Comparison of ENCODE assay signal across 10 cellular contexts in the genomic region with DNA sequence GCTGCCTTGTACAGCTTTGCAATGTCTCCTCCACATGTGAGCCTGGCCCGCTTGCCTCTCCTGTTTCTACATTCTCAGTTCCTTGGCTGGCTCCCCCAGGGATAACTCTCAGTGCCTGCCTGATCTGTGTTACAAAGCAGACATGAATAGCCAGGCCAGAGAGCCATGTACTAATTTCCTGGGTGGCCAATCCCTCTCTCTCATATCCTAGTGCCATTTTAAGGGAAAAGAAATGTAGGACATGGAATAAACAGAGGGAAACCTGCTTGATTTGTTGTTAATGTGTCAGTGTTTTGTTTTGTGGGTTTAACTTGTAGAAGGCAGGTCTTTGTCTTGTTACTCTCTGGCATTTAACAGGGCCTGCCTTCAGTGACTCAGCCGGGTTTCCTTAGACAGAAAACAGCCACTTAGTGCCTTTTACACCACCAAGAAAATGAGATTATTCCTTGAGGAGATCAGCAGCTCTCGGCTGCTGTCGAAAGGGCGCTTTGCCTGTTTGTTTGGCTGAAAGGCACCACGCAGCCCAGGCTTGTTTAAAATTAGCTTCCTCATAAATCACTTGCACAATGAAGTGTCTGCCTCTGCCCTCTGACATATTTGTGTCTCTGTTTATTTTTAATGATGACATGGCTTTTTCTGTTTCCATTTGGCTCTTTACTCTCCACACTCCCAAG.
DNase-seq lines count a peak whose midpoint lies in the region; ATAC-seq and TF ChIP-seq lines count a peak whose summit lies in the region.
"Had no signal": no experiment of that assay in that cellular context is flagged by ENCODE, and none has a peak within 500 bp of the region (broad histone marks: within the 10 kb centered on the region; RNA-seq: fewer than 3 reads in every experiment).

No MANE protein-coding gene starts in this region.

- intact Hi-C loops in vagina (cut with DNase I) (no loop called here), PC-3 (cut with micrococcal nuclease) (no loop called here)
- intact Hi-C loops in naive thymus-derived CD4-positive, alpha-beta T cell (cut with micrococcal nuclease): no loop called here

- H3K27me3 Mint-ChIP-seq in mesothelial cell of epicardium (ENCODE audit: low read depth): no peaks in the 10 kb centered on the region
- peaks cover 0 to 13% (median 0%) of the 10 kb centered on the region in 5 donors for H3K27me3 Mint-ChIP-seq in naive thymus-derived CD4-positive, alpha-beta T cell
- H3K27me3 Mint-ChIP-seq: CD4-positive, CD25-positive, alpha-beta regulatory T cell had no signal

- peak overlapping the region; percentile 84 for H3K27ac Mint-ChIP-seq in mesothelial cell of epicardium
- no peak overlapping the region for H3K27ac Mint-ChIP-seq in naive thymus-derived CD4-positive, alpha-beta T cell

- no peak for TF ChIP-seq CTCF in epithelial cell of esophagus (IDR thresholded peaks at IDR 0.05; ENCODE audit: insufficient read depth, low read depth, low read length, missing control alignments)
- no peak for TF ChIP-seq CTCF in mesothelial cell of epicardium (IDR thresholded peaks at IDR 0.05; ENCODE audit: unreplicated experiment)
- TF ChIP-seq CTCF in vagina (IDR thresholded peaks at IDR 0.05): no peak
- TF ChIP-seq CTCF in GM10248 (IDR thresholded peaks at IDR 0.05; ENCODE audit: control extremely low read depth, extremely low read depth, low read depth, missing control alignments): no peak
- no peak for TF ChIP-seq CTCF in PC-3 (conservative IDR thresholded peaks at IDR 0.05; ENCODE audit: low read depth, low read length)

- ATAC-seq in naive thymus-derived CD4-positive, alpha-beta T cell: no peak
- no peak for ATAC-seq in PC-3

- no peak overlapping the region for H3K4me3 Mint-ChIP-seq in mesothelial cell of epicardium
- H3K4me3 Mint-ChIP-seq in naive thymus-derived CD4-positive, alpha-beta T cell: no peak overlapping the region
- H3K4me3 Mint-ChIP-seq: CD4-positive, CD25-positive, alpha-beta regulatory T cell had no signal

- no TSS peak for BruUV-seq in PC-3 (replicated peaks; lab: Mats Ljungman, UMichigan)

- H4K20me1 ChIP-seq in PC-3 (ENCODE audit: low read length): no peaks in the 10 kb centered on the region

- H3K4me3 ChIP-seq in epithelial cell of esophagus (ENCODE audit: low read length) (no peak overlapping the region), vagina (no peak overlapping the region), PC-3 (ENCODE audit: low read length) (no peak overlapping the region)
- H3K4me3 ChIP-seq in naive thymus-derived CD4-positive, alpha-beta T cell (ENCODE audit: low read length): no peak overlapping the region

- H3F3A ChIP-seq in PC-3 (ENCODE audit: low read length, unreplicated experiment): no peaks in the 10 kb centered on the region

- no peak overlapping the region for H3K9ac ChIP-seq in PC-3 (ENCODE audit: low read length)

- CTCF ChIA-PET in naive thymus-derived CD4-positive, alpha-beta T cell (lab: Charles Lee): no interaction called here
- CTCF ChIA-PET in GM10248 (lab: Yijun Ruan, JAX) (no interaction called here), PC-3 (lab: Charles Lee) (no interaction called here)

- no peak overlapping the region for H2AFZ ChIP-seq in PC-3 (ENCODE audit: low read length)

- H3K9me3 Mint-ChIP-seq in mesothelial cell of epicardium: peaks cover 17% of the 10 kb centered on the region
- peaks cover 0 to 17% (median 9%) of the 10 kb centered on the region in 11 donors for H3K9me3 Mint-ChIP-seq in naive thymus-derived CD4-positive, alpha-beta T cell

- H3K27me3 ChIP-seq in vagina (no peaks in the 10 kb centered on the region), PC-3 (ENCODE audit: low read length) (no peaks in the 10 kb centered on the region)
- no peaks in the 10 kb centered on the region for H3K27me3 ChIP-seq in naive thymus-derived CD4-positive, alpha-beta T cell (ENCODE audit: control insufficient read depth in 2 of 2, insufficient read depth in 2 of 2, low read length in 2 of 2)

- H3K9me3 ChIP-seq in vagina (no peaks in the 10 kb centered on the region), PC-3 (ENCODE audit: low read length) (peaks cover 16% of the 10 kb centered on the region)
- H3K9me3 ChIP-seq in naive thymus-derived CD4-positive, alpha-beta T cell (ENCODE audit: control insufficient read depth in 2 of 3, low read length in 3 of 3): no peaks in the 10 kb centered on the region

- H3K27ac ChIP-seq in vagina (peak overlapping the region; percentile 77), PC-3 (ENCODE audit: low read length) (no peak overlapping the region)
- H3K27ac ChIP-seq in naive thymus-derived CD4-positive, alpha-beta T cell (ENCODE audit: low read depth, low read length): no peak overlapping the region
- H3K27ac ChIP-seq: HL-60 had no signal

- TF ChIP-seq POLR2A in vagina (IDR thresholded peaks at IDR 0.05): no peak

- peaks cover 11% of the 10 kb centered on the region for H3K4me1 Mint-ChIP-seq in mesothelial cell of epicardium
- H3K4me1 Mint-ChIP-seq in naive thymus-derived CD4-positive, alpha-beta T cell: no peaks in the 10 kb centered on the region
- H3K4me1 Mint-ChIP-seq: CD4-positive, CD25-positive, alpha-beta regulatory T cell had no signal

- no peaks in the 10 kb centered on the region for H3K79me2 ChIP-seq in PC-3 (ENCODE audit: low read length)

- H3K4me2 ChIP-seq in PC-3 (ENCODE audit: low read length): no peak overlapping the region

- peaks cover 1% of the 10 kb centered on the region for H3K36me3 Mint-ChIP-seq in mesothelial cell of epicardium
- no peaks in the 10 kb centered on the region for H3K36me3 Mint-ChIP-seq in naive thymus-derived CD4-positive, alpha-beta T cell
- H3K36me3 Mint-ChIP-seq: CD4-positive, CD25-positive, alpha-beta regulatory T cell had no signal

- H3K4me1 ChIP-seq in vagina (peaks cover 26% of the 10 kb centered on the region), PC-3 (ENCODE audit: insufficient read depth, low read length) (no peaks in the 10 kb centered on the region)
- no peaks in the 10 kb centered on the region for H3K4me1 ChIP-seq in naive thymus-derived CD4-positive, alpha-beta T cell (ENCODE audit: control insufficient read depth in 2 of 2, insufficient read depth in 2 of 2, low read length in 2 of 2)

- H3K36me3 ChIP-seq in vagina (no peaks in the 10 kb centered on the region), PC-3 (ENCODE audit: low read depth, low read length) (no peaks in the 10 kb centered on the region)
- no peaks in the 10 kb centered on the region for H3K36me3 ChIP-seq in naive thymus-derived CD4-positive, alpha-beta T cell (ENCODE audit: control insufficient read depth in 2 of 3, insufficient read depth in 3 of 3, low read length in 3 of 3)

- POLR2A ChIA-PET in naive thymus-derived CD4-positive, alpha-beta T cell (lab: Charles Lee): no interaction called here
- POLR2A ChIA-PET in GM10248 (lab: Yijun Ruan, JAX): no interaction called here
- POLR2A ChIA-PET in PC-3 (lab: Charles Lee; ENCODE audit: unreplicated experiment): no interaction called here

- no peaks in the 10 kb centered on the region for H3K9me2 ChIP-seq in PC-3 (replicated peaks; ENCODE audit: low read length)

- DNase-seq in NCI-H345 (lab: John Stamatoyannopoulos, UW) (peak; percentile 56), NCI-H345 treated with DMSO at 0.1 percent for 48 hours (lab: John Stamatoyannopoulos, UW; ENCODE audit: unreplicated experiment) (no peak), epithelial cell of esophagus (ENCODE audit: low read depth) (peak; percentile 63), mesothelial cell of epicardium (ENCODE audit: low spot score in 2 of 2, unreplicated experiment in 2 of 2) (no peak), vagina (ENCODE audit: extremely low spot score in 2 of 2) (no peak), GM10248 (ENCODE audit: extremely low spot score) (no peak), PC-3 (no peak)
- no peak for DNase-seq in naive thymus-derived CD4-positive, alpha-beta T cell
- DNase-seq: CD4-positive, CD25-positive, alpha-beta regulatory T cell had no signal

Comparison
In these comparisons a context has a peak if more than half of its experiments do, and no peak if none do; other contexts are left out.
1. DNase-seq: peak in NCI-H345 (single experiment) and epithelial cell of esophagus (single experiment); none in NCI-H345 treated with DMSO at 0.1 percent for 48 hours (single experiment), mesothelial cell of epicardium (0 of 2), vagina (0 of 2), naive thymus-derived CD4-positive, alpha-beta T cell (0 of 9), GM10248 (single experiment) and PC-3 (single experiment).